Comparison of ENCODE assay signal across 8 cellular contexts in genomic region chr11:93740802-93741093, GRCh38. TPM values are rescaled to one million over a fixed set of nuclear protein-coding genes. Genes with fewer than 3 reads are reported as not detected.
DNase-seq lines count a peak whose midpoint lies in the region; ATAC-seq and TF ChIP-seq lines count a peak whose summit lies in the region.

No MANE protein-coding gene starts in this region.

- TF ChIP-seq CTCF in AG04449 (IDR thresholded peaks at IDR 0.05; ENCODE audit: insufficient read depth, low read length, missing control alignments): no peak

- no peaks in the 10 kb centered on the region for H3K27me3 Mint-ChIP-seq in activated CD4-positive, alpha-beta memory T cell treated with anti-CD3 and anti-CD28 coated beads for 36 hours

- peak overlapping the region; percentile 97 for H3K27ac ChIP-seq in effector memory CD4-positive, alpha-beta T cell (ENCODE audit: insufficient read depth, low read length, poor library complexity, severe bottlenecking)

- ATAC-seq in GM18861 (IDR thresholded peaks at IDR 0.05; ENCODE audit: unreplicated experiment): peak; percentile 23
- peak; percentile 34 for ATAC-seq in HG03159 (IDR thresholded peaks at IDR 0.05; ENCODE audit: unreplicated experiment)

- H3K9me3 ChIP-seq in effector memory CD4-positive, alpha-beta T cell (ENCODE audit: control insufficient read depth, low read length): no peaks in the 10 kb centered on the region

- DNase-seq in AG04449 (ENCODE audit: low read depth, low spot score) (no peak), NCI-H510A treated with DMSO at 0.1 percent for 48 hours (lab: John Stamatoyannopoulos, UW) (peak; percentile 42), midbrain (lab: John Stamatoyannopoulos, UW) (peak; percentile 52)
- peak; percentile 74 for DNase-seq in activated CD4-positive, alpha-beta memory T cell treated with anti-CD3 and anti-CD28 coated beads for 36 hours
- DNase-seq in effector memory CD4-positive, alpha-beta T cell: peak; percentile 24 to 47 (median 33)
- DNase-seq in stimulated activated CD8-positive, alpha-beta memory T cell treated with anti-CD3 and anti-CD28 coated beads, Interleukin-7, amount 100 ng/mL, for 24 hours (ENCODE audit: low read depth): peak; percentile 30

- peaks cover 62% of the 10 kb centered on the region for H3K36me3 Mint-ChIP-seq in activated CD4-positive, alpha-beta memory T cell treated with anti-CD3 and anti-CD28 coated beads for 36 hours

- POLR2A ChIA-PET in AG04449 (lab: Yijun Ruan, JAX): interaction anchor here (0.7 to 3.6 kb wide), 9 partner anchors 10 to 764 kb away, joined by 3 to 47 read pairs (median 4); partner anchors contain the start of genes CEP295 and MED17
- POLR2A ChIA-PET in activated CD4-positive, alpha-beta memory T cell treated with anti-CD3 and anti-CD28 coated beads for 36 hours (lab: Charles Lee): interaction anchor here (0.6 to 7.6 kb wide), 9 partner anchors 10 to 1327 kb away, joined by 3 to 126 read pairs (median 13); partner anchors contain the start of genes CEP295, MED17, PANX1 and SLC36A4

- peaks cover 31% of the 10 kb centered on the region for H3K4me1 ChIP-seq in effector memory CD4-positive, alpha-beta T cell (ENCODE audit: control insufficient read depth, insufficient read depth, low read length, poor library complexity, severe bottlenecking)

- H3K4me1 Mint-ChIP-seq in activated CD4-positive, alpha-beta memory T cell treated with anti-CD3 and anti-CD28 coated beads for 36 hours (ENCODE audit: low read depth): peaks cover 44% of the 10 kb centered on the region

- no peaks in the 10 kb centered on the region for H3K9me3 Mint-ChIP-seq in activated CD4-positive, alpha-beta memory T cell treated with anti-CD3 and anti-CD28 coated beads for 36 hours

- peak overlapping the region; percentile 100 for H3K4me3 Mint-ChIP-seq in activated CD4-positive, alpha-beta memory T cell treated with anti-CD3 and anti-CD28 coated beads for 36 hours

- CTCF ChIA-PET in AG04449 (lab: Yijun Ruan, JAX): interaction anchor here (1.0 to 2.5 kb wide), 4 partner anchors 9 to 105 kb away, joined by 3 to 10 read pairs (median 4); partner anchors contain the start of gene MED17
- CTCF ChIA-PET in activated CD4-positive, alpha-beta memory T cell treated with anti-CD3 and anti-CD28 coated beads for 36 hours (lab: Charles Lee): interaction anchor here (3.5 kb wide), 1 partner anchor 43 kb away, joined by 40 read pairs; the partner anchor contains the start of gene MED17

- intact Hi-C loops in activated CD4-positive, alpha-beta memory T cell treated with anti-CD3 and anti-CD28 coated beads for 36 hours (cut with micrococcal nuclease): loop anchor here (1.0 to 2.0 kb wide), 6 partner anchors 44 to 803 kb away; partner anchors contain the start of genes ANKRD49, CEP295, FUT4 and MED17

- no peaks in the 10 kb centered on the region for H3K27me3 ChIP-seq in effector memory CD4-positive, alpha-beta T cell (replicated peaks; ENCODE audit: control insufficient read depth, insufficient read depth, low read length, poor library complexity, severe bottlenecking)

- H3K4me3 ChIP-seq in AG04449 (ENCODE audit: low read depth, low read length): peak overlapping the region; percentile 92
- H3K4me3 ChIP-seq in effector memory CD4-positive, alpha-beta T cell (ENCODE audit: insufficient read depth, low read depth, low read length, poor library complexity, severe bottlenecking): peak overlapping the region; percentile 91

- H3K36me3 ChIP-seq in effector memory CD4-positive, alpha-beta T cell (ENCODE audit: control insufficient read depth, insufficient read depth, low read length): peaks cover 22% of the 10 kb centered on the region

- peak overlapping the region; percentile 100 for H3K27ac Mint-ChIP-seq in activated CD4-positive, alpha-beta memory T cell treated with anti-CD3 and anti-CD28 coated beads for 36 hours

RNA-seq across cellular contexts. Expression of gene TAF1D, which starts 0.5 kb away (rescaled TPM):
- 100 to 1,000 TPM; 325 to 342 TPM for total RNA-seq in activated CD4-positive, alpha-beta memory T cell treated with anti-CD3 and anti-CD28 coated beads for 36 hours

RNA-seq across cellular contexts. Expression of gene C11orf54, which starts 0.7 kb away (rescaled TPM):
- total RNA-seq in activated CD4-positive, alpha-beta memory T cell treated with anti-CD3 and anti-CD28 coated beads for 36 hours: 10 to 100 TPM; 21.6 to 23.7 TPM

RNA-seq across cellular contexts. Expression of gene MED17, which starts 43.3 kb away (rescaled TPM):
- 10 to 100 TPM; 32.3 to 34.7 TPM for total RNA-seq in activated CD4-positive, alpha-beta memory T cell treated with anti-CD3 and anti-CD28 coated beads for 36 hours
